In the genomic region with DNA sequence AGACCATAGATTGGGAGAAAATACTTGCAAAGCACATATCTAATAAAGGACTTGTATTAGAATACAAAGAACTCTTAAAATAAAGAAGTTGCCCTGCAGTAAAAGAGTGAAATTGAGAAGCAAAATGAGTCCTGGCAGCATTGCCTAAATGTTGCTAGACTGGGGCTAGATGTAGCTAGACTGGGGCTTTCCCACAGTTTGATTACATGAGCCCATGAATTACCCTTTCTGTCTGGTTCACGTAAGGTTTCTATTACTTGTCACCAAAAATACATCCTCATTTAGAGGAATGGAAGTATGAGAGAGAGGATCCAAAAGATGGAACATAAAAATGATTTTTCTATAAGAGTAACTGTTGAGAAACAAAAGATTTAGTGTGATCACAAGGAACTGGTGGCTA, we compare ENCODE assay signal across 10 cellular contexts.
"Had no signal": no experiment of that assay in that cellular context is flagged by ENCODE, and none has a peak within 500 bp of the region (broad histone marks: within the 10 kb centered on the region; RNA-seq: fewer than 3 reads in every experiment).

No MANE protein-coding gene starts in this region.

- H3K27ac ChIP-seq: GM23248 had no signal

- DNase-seq: GM23248, GOT3, H7, HFFc6, IMR-90, KG1 had no signal

- H3K4me3 ChIP-seq: GM23248, HAP-1, K562 had no signal

- FAIRE-seq: HTR-8/SVneo, K562 had no signal

- H3K4me3 Mint-ChIP-seq: HFFc6 had no signal

- H3K4me1 ChIP-seq: HAP-1 had no signal

- H3K27ac Mint-ChIP-seq: HFFc6 had no signal

- H2AFZ ChIP-seq: GM23248 had no signal

- H3K36me3 ChIP-seq: HAP-1 had no signal

- H3K9ac ChIP-seq: GM23248 had no signal

- ATAC-seq: HCT116, K562 had no signal
